30 cellular contexts compared by ENCODE assay signal in genomic region chr3:48026951-48027908, GRCh38. TPM values are rescaled to one million over a fixed set of nuclear protein-coding genes. Genes with fewer than 3 reads are reported as not detected.
A peak's percentile ranks its signal among the peaks of the same experiment; 100 is the strongest.
DNase-seq lines count a peak whose midpoint lies in the region; ATAC-seq and TF ChIP-seq lines count a peak whose summit lies in the region.
"Had no signal": no experiment of that assay in that cellular context is flagged by ENCODE, and none has a peak within 500 bp of the region (broad histone marks: within the 10 kb centered on the region; RNA-seq: fewer than 3 reads in every experiment).

No MANE protein-coding gene starts in this region.

- no peak overlapping the region for H2BK5ac ChIP-seq in H9 (ENCODE audit: insufficient read length, low read length)

- peaks cover 9% of the 10 kb centered on the region; the same call in 1 of the 2 replicates for H3K79me2 ChIP-seq in H9 (ENCODE audit: insufficient read depth, low read length)

- H2BK20ac ChIP-seq in H9 (ENCODE audit: low read depth, low read length, poor library complexity, severe bottlenecking) = no peak overlapping the region

- H4K5ac ChIP-seq in H9 (ENCODE audit: insufficient read length, low read depth, low read length) = no peak overlapping the region

- H3K4me3 ChIP-seq in RWPE2 (ENCODE audit: severe bottlenecking) (no peak overlapping the region), sigmoid colon (no peak overlapping the region)
- H3K4me3 ChIP-seq: heart right ventricle, lower lobe of right lung, pancreas, Peyer's patch, spleen, stomach, tibial nerve had no signal

- no peak overlapping the region for H3K14ac ChIP-seq in H9 (ENCODE audit: insufficient read depth, low read length)

- H3K27ac Mint-ChIP-seq in H9 (peak overlapping the region in 2 of 3 experiments; percentile 46 to 62; a peak in 4 of 7 replicates), chondrocyte (ENCODE audit: unreplicated experiment) (peak overlapping the region; percentile 8), mesothelial cell of epicardium (peak overlapping the region; percentile 3)
- H3K27ac Mint-ChIP-seq: activated B cell treated with CpG ODN at 0.5 μM for 24 hours; activated CD4-positive, alpha-beta T cell treated with anti-CD3 and anti-CD28 coated beads, Interleukin-2, amount 10 ng/mL, durations not matched to agents 7 days and 5 days; activated naive CD8-positive, alpha-beta T cell treated with anti-CD3 and anti-CD28 coated beads for 36 hours; B cell; CD8-positive, alpha-beta T cell had no signal

- H3K9me3 Mint-ChIP-seq in H9 (no peaks in the 10 kb centered on the region; a peak in 1 of 5 replicates), chondrocyte (ENCODE audit: low read depth) (no peaks in the 10 kb centered on the region), mesothelial cell of epicardium (no peaks in the 10 kb centered on the region)
- H3K9me3 Mint-ChIP-seq: activated B cell treated with CpG ODN at 0.5 μM for 24 hours; activated CD4-positive, alpha-beta T cell treated with anti-CD3 and anti-CD28 coated beads, Interleukin-2, amount 10 ng/mL, durations not matched to agents 7 days and 5 days; activated naive CD8-positive, alpha-beta T cell treated with anti-CD3 and anti-CD28 coated beads for 36 hours; CD8-positive, alpha-beta T cell had no signal

- H2AFZ ChIP-seq in H9 (ENCODE audit: low read length) = no peak overlapping the region

- no peak overlapping the region for H4K8ac ChIP-seq in H9 (replicated peaks; ENCODE audit: insufficient read length, low read depth, low read length)

- H3K4me3 Mint-ChIP-seq in H9 (no peak overlapping the region), chondrocyte (ENCODE audit: unreplicated experiment) (no peak overlapping the region), mesothelial cell of epicardium (no peak overlapping the region)
- H3K4me3 Mint-ChIP-seq: activated B cell treated with CpG ODN at 0.5 μM for 24 hours; activated CD4-positive, alpha-beta T cell treated with anti-CD3 and anti-CD28 coated beads, Interleukin-2, amount 10 ng/mL, durations not matched to agents 7 days and 5 days; activated naive CD8-positive, alpha-beta T cell treated with anti-CD3 and anti-CD28 coated beads for 36 hours; B cell; CD8-positive, alpha-beta T cell had no signal

- H3K27ac ChIP-seq in H9 (ENCODE audit: insufficient read length, low read depth, low read length) (no peak overlapping the region), RWPE2 (ENCODE audit: poor library complexity, severe bottlenecking) (peak overlapping the region; percentile 1), sigmoid colon (no peak overlapping the region)
- H3K27ac ChIP-seq: lower lobe of right lung, pancreas, Peyer's patch, spleen, stomach had no signal

- no peaks in the 10 kb centered on the region; the same call in 1 of the 2 replicates for H3K4me1 ChIP-seq in H9 (ENCODE audit: insufficient read depth, low read length)
- H3K4me1 ChIP-seq in RWPE2 (ENCODE audit: insufficient read depth, poor library complexity, severe bottlenecking) = peaks cover 15% of the 10 kb centered on the region
- peaks cover 0 to 80% (median 63%) of the 10 kb centered on the region in 4 donors for H3K4me1 ChIP-seq in sigmoid colon

- no peak overlapping the region for H3K23ac ChIP-seq in H9 (ENCODE audit: insufficient read length, low read depth, low read length)

- H2BK12ac ChIP-seq in H9 (ENCODE audit: insufficient read length, low read depth, low read length) = no peak overlapping the region

- TF ChIP-seq EP300 in sigmoid colon (IDR thresholded peaks at IDR 0.05) = no peak

- no peaks in the 10 kb centered on the region for H3K23me2 ChIP-seq in H9 (ENCODE audit: insufficient read length, low read depth, low read length, poor library complexity, severe bottlenecking)

- H3K36me3 Mint-ChIP-seq in H9 (ENCODE audit: insufficient read depth in 1 of 3, low read depth in 3 of 3) (no peaks in the 10 kb centered on the region), chondrocyte (ENCODE audit: low read depth) (no peaks in the 10 kb centered on the region), mesothelial cell of epicardium (no peaks in the 10 kb centered on the region)
- H3K36me3 Mint-ChIP-seq: activated naive CD8-positive, alpha-beta T cell treated with anti-CD3 and anti-CD28 coated beads for 36 hours; CD8-positive, alpha-beta T cell had no signal

- no peak overlapping the region for H3T11ph ChIP-seq in H9 (ENCODE audit: low read length)

- no peak overlapping the region for H2AK5ac ChIP-seq in H9 (ENCODE audit: insufficient read length, low read length)

- H3K56ac ChIP-seq in H9 (ENCODE audit: insufficient read length, low read depth, low read length) = no peak overlapping the region

- H3K9me3 ChIP-seq in H9 (ENCODE audit: control insufficient read depth, low read depth, low read length) = no peaks in the 10 kb centered on the region
- no peaks in the 10 kb centered on the region for H3K9me3 ChIP-seq in RWPE2 (ENCODE audit: severe bottlenecking)
- no peaks in the 10 kb centered on the region for H3K9me3 ChIP-seq in sigmoid colon
- H3K9me3 ChIP-seq: heart right ventricle, lower lobe of right lung, pancreas, Peyer's patch, spleen, stomach, tibial nerve had no signal

- peaks cover 5% of the 10 kb centered on the region; the same call in 1 of the 2 replicates for H3K36me3 ChIP-seq in RWPE2 (ENCODE audit: low read depth)
- no peaks in the 10 kb centered on the region for H3K36me3 ChIP-seq in sigmoid colon
- H3K36me3 ChIP-seq: lower lobe of right lung, pancreas, Peyer's patch, spleen, stomach, tibial nerve had no signal

- no peak overlapping the region for H4K91ac ChIP-seq in H9 (ENCODE audit: insufficient read length, low read depth, low read length)

- no CpG with 5 or more reads among the region's 10 CpGs for WGBS in H9 (ENCODE audit: extremely low coverage, insufficient read length, low lambda C conversion rate)
- 79 to 82% methylated on average over 10 of the region's 10 CpGs for WGBS in sigmoid colon, 2 donors

- peaks cover 10% of the 10 kb centered on the region for H3K79me1 ChIP-seq in H9 (ENCODE audit: insufficient read depth, low read depth, low read length, poor library complexity, severe bottlenecking)

- H4K20me1 ChIP-seq in H9 (ENCODE audit: control insufficient read depth, insufficient read depth, insufficient read length) = no peaks in the 10 kb centered on the region

- peak; percentile 33; the same call in 1 of the 3 replicates for ATAC-seq in RWPE2 (ENCODE audit: low read depth)
- ATAC-seq in HG02938 (IDR thresholded peaks at IDR 0.05; ENCODE audit: unreplicated experiment) = no peak
- ATAC-seq: CD8-positive, alpha-beta T cell; HCT116; heart right ventricle; lower lobe of right lung; pancreas had no signal

- no peak overlapping the region for H2BK120ac ChIP-seq in H9 (ENCODE audit: low read depth, low read length, poor library complexity, severe bottlenecking)

- H3K4me2 ChIP-seq in H9 (ENCODE audit: insufficient read depth, insufficient read length, low read length) = no peak overlapping the region

- H3K27me3 Mint-ChIP-seq in H9 (ENCODE audit: low read depth) (no peaks in the 10 kb centered on the region), chondrocyte (ENCODE audit: low read depth) (no peaks in the 10 kb centered on the region), mesothelial cell of epicardium (ENCODE audit: low read depth) (no peaks in the 10 kb centered on the region)
- H3K27me3 Mint-ChIP-seq: activated B cell treated with CpG ODN at 0.5 μM for 24 hours; activated CD4-positive, alpha-beta T cell treated with anti-CD3 and anti-CD28 coated beads, Interleukin-2, amount 10 ng/mL, durations not matched to agents 7 days and 5 days; activated naive CD8-positive, alpha-beta T cell treated with anti-CD3 and anti-CD28 coated beads for 36 hours; B cell had no signal

- H3K9ac ChIP-seq in H9 (ENCODE audit: extremely low read depth, insufficient read length, low read length) = no peak overlapping the region

- H2BK15ac ChIP-seq in H9 (ENCODE audit: low read depth, low read length) = no peak overlapping the region

- no peak for TF ChIP-seq POLR2A in sigmoid colon (IDR thresholded peaks at IDR 0.05)

- H3K27me3 ChIP-seq in H9 (ENCODE audit: insufficient read depth, low read length) (no peaks in the 10 kb centered on the region), RWPE2 (ENCODE audit: insufficient read depth, poor library complexity, severe bottlenecking) (no peaks in the 10 kb centered on the region), sigmoid colon (no peaks in the 10 kb centered on the region)
- H3K27me3 ChIP-seq: heart right ventricle, pancreas, Peyer's patch, spleen, stomach, tibial nerve had no signal

- no peak overlapping the region for H3K4ac ChIP-seq in H9 (ENCODE audit: low read depth, low read length)

- H3K4me1 Mint-ChIP-seq in H9 = peaks cover 19 to 24% of the 10 kb centered on the region in 2 experiments
- peaks cover 50% of the 10 kb centered on the region for H3K4me1 Mint-ChIP-seq in chondrocyte (ENCODE audit: low read depth)
- H3K4me1 Mint-ChIP-seq in mesothelial cell of epicardium = peaks cover 21% of the 10 kb centered on the region

- intact Hi-C loops in sigmoid colon (cut with DNase I) = no loop called here

- no peak overlapping the region for H3K18ac ChIP-seq in H9 (ENCODE audit: insufficient read length, low read depth, low read length)

- DNase-seq in H9 (no peak), RWPE2 (ENCODE audit: low spot score) (no peak), chondrocyte (ENCODE audit: low spot score) (no peak), mesothelial cell of epicardium (ENCODE audit: low spot score in 2 of 2, unreplicated experiment in 2 of 2) (no peak), sigmoid colon (no peak)
- no peak for DNase-seq in stimulated activated CD4-positive, alpha-beta T cell treated with anti-CD3 and anti-CD28 coated beads, Interleukin-2, amount 100 ng/mL, for 48 hours
- DNase-seq: ACHN; activated B cell treated with CpG ODN at 0.5 μM for 24 hours; activated CD4-positive, alpha-beta T cell treated with anti-CD3 and anti-CD28 coated beads, Interleukin-2, amount 10 ng/mL, durations not matched to agents 7 days and 5 days; activated gamma-delta T cell; activated naive CD8-positive, alpha-beta T cell treated with anti-CD3 and anti-CD28 coated beads for 36 hours; aorta; CD8-positive, alpha-beta T cell; central memory CD4-positive, alpha-beta T cell; DMS53; heart right ventricle; IMR-90; lower lobe of right lung; NCI-H1436 treated with DMSO at 0.1 percent for 48 hours; NCI-H2081 treated with DMSO at 0.1 percent for 48 hours; NCI-H345; pancreas; Peyer's patch; SIG-M5; spleen; stomach had no signal

- TF ChIP-seq CTCF in H9 (conservative IDR thresholded peaks at IDR 0.05) = no peak
- no peak for TF ChIP-seq CTCF in RWPE2 (IDR thresholded peaks at IDR 0.05; ENCODE audit: poor library complexity, severe bottlenecking)
- no peak for TF ChIP-seq CTCF in chondrocyte (IDR thresholded peaks at IDR 0.05)
- no peak for TF ChIP-seq CTCF in mesothelial cell of epicardium (IDR thresholded peaks at IDR 0.05; ENCODE audit: unreplicated experiment)
- TF ChIP-seq CTCF in sigmoid colon (IDR thresholded peaks at IDR 0.05) = no peak

RNA-seq across cellular contexts. Expression of gene MAP4, which starts 11.0 kb away (rescaled TPM):
- 138 and 140 TPM in 2 replicates for total RNA-seq in H9 (2021)
- 376 to 414 TPM (median 401 TPM) in 3 replicates for total RNA-seq in chondrocyte
- 153 to 160 TPM (median 158 TPM) in 3 replicates for total RNA-seq in mesothelial cell of epicardium
- total RNA-seq in sigmoid colon = 100 to 1,000 TPM; 138 to 266 (median 201) TPM
- 10 to 100 TPM; 41.2 to 90.0 (median 55.3) TPM for polyA plus RNA-seq in sigmoid colon

Comparison
In these comparisons a context has a peak if more than half of its experiments do, and no peak if none do; other contexts are left out.
1. H3K27ac Mint-ChIP-seq: peak in every context shown above with its lines; median percentile 54 in H9; 8 in chondrocyte; 3 in mesothelial cell of epicardium.